ENCODE assay signal across 31 cellular contexts in genomic region chr12:121961195-121961879, GRCh38.
"Had no signal": no experiment of that assay in that cellular context is flagged by ENCODE, and none has a peak within 500 bp of the region (broad histone marks: within the 10 kb centered on the region; RNA-seq: fewer than 3 reads in every experiment).

No MANE protein-coding gene starts in this region.

- H3K4me1 Mint-ChIP-seq: activated CD4-positive, alpha-beta memory T cell treated with anti-CD3 and anti-CD28 coated beads, Interleukin-2, amount 10 ng/mL, durations not matched to agents 7 days and 5 days; activated CD4-positive, alpha-beta T cell treated with anti-CD3 and anti-CD28 coated beads, Interleukin-2, amount 10 ng/mL, durations not matched to agents 7 days and 5 days; activated T-helper 17 cell treated with anti-CD3 and anti-CD28 coated beads, Interleukin-2, amount 50 U/mL, for 72 hours; central memory CD8-positive, alpha-beta T cell had no signal

- ATAC-seq: activated T-helper 17 cell treated with anti-CD3 and anti-CD28 coated beads, Interleukin-2, amount 50 U/mL, for 72 hours; T-helper 17 cell had no signal

- H3K36me3 ChIP-seq: esophagus squamous epithelium had no signal

- H3K4me3 Mint-ChIP-seq: activated CD4-positive, alpha-beta memory T cell treated with anti-CD3 and anti-CD28 coated beads, Interleukin-2, amount 10 ng/mL, durations not matched to agents 7 days and 5 days; activated CD4-positive, alpha-beta T cell treated with anti-CD3 and anti-CD28 coated beads, Interleukin-2, amount 10 ng/mL, durations not matched to agents 7 days and 5 days; activated naive CD8-positive, alpha-beta T cell; activated T-cell treated with anti-CD3 and anti-CD28 coated beads, Interleukin-2, amount 50 U/mL, for 24 hours; activated T-helper 17 cell treated with anti-CD3 and anti-CD28 coated beads, Interleukin-2, amount 50 U/mL, for 72 hours; central memory CD8-positive, alpha-beta T cell; dendritic cell treated with granulocyte-macrophage colony-stimulating factor and Interleukin-4, amounts not matched to agents 40 ng/mL and 50 ng/mL, for 4 days; T-helper 17 cell; T-helper 2 cell treated with Interferon-gamma antibody and Interleukin-4, amounts not matched to agents 5 μg/mL and 100 μg/mL, for 36 hours had no signal

- H3K36me3 Mint-ChIP-seq: activated naive CD8-positive, alpha-beta T cell had no signal

- FAIRE-seq: astrocyte, frontal cortex had no signal

- H3K9me3 ChIP-seq: esophagus squamous epithelium had no signal

- H3K4me1 ChIP-seq: esophagus squamous epithelium had no signal

- H3K4me3 ChIP-seq: coronary artery, dorsolateral prefrontal cortex, esophagus squamous epithelium had no signal

- H3K27me3 ChIP-seq: brain microvascular endothelial cell, dorsolateral prefrontal cortex had no signal

- H3K9me3 Mint-ChIP-seq: activated CD4-positive, alpha-beta memory T cell treated with anti-CD3 and anti-CD28 coated beads, Interleukin-2, amount 10 ng/mL, durations not matched to agents 7 days and 5 days; activated CD4-positive, alpha-beta T cell treated with anti-CD3 and anti-CD28 coated beads, Interleukin-2, amount 10 ng/mL, durations not matched to agents 7 days and 5 days; activated T-cell treated with anti-CD3 and anti-CD28 coated beads, Interleukin-2, amount 50 U/mL, for 24 hours; activated T-helper 17 cell treated with anti-CD3 and anti-CD28 coated beads, Interleukin-2, amount 50 U/mL, for 72 hours; central memory CD8-positive, alpha-beta T cell; dendritic cell treated with granulocyte-macrophage colony-stimulating factor and Interleukin-4, amounts not matched to agents 40 ng/mL and 50 ng/mL, for 4 days; T-helper 2 cell treated with Interferon-gamma antibody and Interleukin-4, amounts not matched to agents 5 μg/mL and 100 μg/mL, for 36 hours had no signal

- H3K27ac Mint-ChIP-seq: activated CD4-positive, alpha-beta memory T cell treated with anti-CD3 and anti-CD28 coated beads, Interleukin-2, amount 10 ng/mL, durations not matched to agents 7 days and 5 days; activated CD4-positive, alpha-beta T cell treated with anti-CD3 and anti-CD28 coated beads, Interleukin-2, amount 10 ng/mL, durations not matched to agents 7 days and 5 days; activated naive CD8-positive, alpha-beta T cell; activated T-cell treated with anti-CD3 and anti-CD28 coated beads, Interleukin-2, amount 50 U/mL, for 24 hours; activated T-helper 17 cell treated with anti-CD3 and anti-CD28 coated beads, Interleukin-2, amount 50 U/mL, for 72 hours; dendritic cell treated with granulocyte-macrophage colony-stimulating factor and Interleukin-4, amounts not matched to agents 40 ng/mL and 50 ng/mL, for 4 days; T-helper 2 cell treated with Interferon-gamma antibody and Interleukin-4, amounts not matched to agents 5 μg/mL and 100 μg/mL, for 36 hours had no signal

- DNase-seq: activated CD4-positive, alpha-beta memory T cell treated with anti-CD3 and anti-CD28 coated beads, Interleukin-2, amount 10 ng/mL, durations not matched to agents 7 days and 5 days; activated CD4-positive, alpha-beta T cell treated with anti-CD3 and anti-CD28 coated beads for 1 hour; activated CD4-positive, alpha-beta T cell treated with anti-CD3 and anti-CD28 coated beads for 4 hours; activated CD4-positive, alpha-beta T cell treated with anti-CD3 and anti-CD28 coated beads, Interleukin-2, amount 10 ng/mL, durations not matched to agents 7 days and 5 days; activated CD4-positive, alpha-beta T cell treated with anti-CD3 and anti-CD28 coated beads, Interleukin-2, amount 50 U/mL, for 4 hours; activated CD4-positive, CD25-positive, alpha-beta regulatory T cell; activated CD8-positive, alpha-beta memory T cell treated with anti-CD3 and anti-CD28 coated beads, Interleukin-2, amount 50 U/mL, for 48 hours; activated effector memory CD4-positive, alpha-beta T cell treated with Interleukin-2 at 50 U/mL for 16 hours; activated gamma-delta T cell treated with Interleukin-2 at 50 U/mL for 16 hours; activated naive CD4-positive, alpha-beta T cell treated with anti-CD3 and anti-CD28 coated beads, Interleukin-2, amount 50 U/mL, for 16 hours; activated naive CD4-positive, alpha-beta T cell treated with Interleukin-2 at 50 U/mL for 16 hours; activated T-cell treated with anti-CD3 and anti-CD28 coated beads for 4 hours; activated T-cell treated with anti-CD3 and anti-CD28 coated beads, Interleukin-2, amount 50 U/mL, for 24 hours; amniotic stem cell; anterior cingulate cortex; brain microvascular endothelial cell; dorsolateral prefrontal cortex; effector memory CD4-positive, alpha-beta T cell; esophagus squamous epithelium; head of caudate nucleus; hippocampal formation; T-helper 17 cell had no signal

- H3K27ac ChIP-seq: brain microvascular endothelial cell, coronary artery, dorsolateral prefrontal cortex, epithelial cell of prostate, esophagus squamous epithelium had no signal

- H3K27me3 Mint-ChIP-seq: activated CD4-positive, alpha-beta T cell treated with anti-CD3 and anti-CD28 coated beads, Interleukin-2, amount 10 ng/mL, durations not matched to agents 7 days and 5 days; activated naive CD8-positive, alpha-beta T cell; activated T-cell treated with anti-CD3 and anti-CD28 coated beads, Interleukin-2, amount 50 U/mL, for 24 hours; activated T-helper 17 cell treated with anti-CD3 and anti-CD28 coated beads, Interleukin-2, amount 50 U/mL, for 72 hours; central memory CD8-positive, alpha-beta T cell had no signal
